Comparison of ENCODE assay signal across 11 cellular contexts in the genomic region with DNA sequence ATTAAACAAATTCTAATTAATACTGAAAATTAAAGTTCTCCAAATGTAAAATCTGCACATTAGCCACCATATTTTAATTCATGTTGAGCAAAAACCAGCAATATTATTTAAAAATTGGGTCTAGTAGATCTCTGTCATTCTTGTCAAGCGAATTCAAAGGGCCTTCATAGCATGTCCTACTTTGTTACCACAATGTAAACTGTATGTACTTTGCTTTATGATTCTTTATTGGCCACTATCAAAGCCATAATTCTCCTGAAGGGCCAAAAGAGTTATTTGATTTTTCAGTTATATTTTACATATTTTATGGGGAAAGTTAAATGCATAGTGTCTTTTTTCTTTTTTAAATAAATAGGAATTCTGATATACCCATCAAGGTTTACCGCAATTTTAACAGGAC.
"Had no signal": no experiment of that assay in that cellular context is flagged by ENCODE, and none has a peak within 500 bp of the region (broad histone marks: within the 10 kb centered on the region; RNA-seq: fewer than 3 reads in every experiment).

No MANE protein-coding gene starts in this region.

- H3K4me3 ChIP-seq: GM23248, GM23338, HAP-1 had no signal

- FAIRE-seq: H1, H54 had no signal

- H3K27ac ChIP-seq: GM23248 had no signal

- H3K4me1 ChIP-seq: HAP-1 had no signal

- ATAC-seq: GM23338, HCT116 had no signal

- DNase-seq: GM23248, GOT3, H7, H9, HCEC 1CT, HFFc6 had no signal

- H3K36me3 ChIP-seq: HAP-1 had no signal
